In genomic region chrX:113959912-113960626, GRCh38 we compare ENCODE assay signal across 14 cellular contexts.
DNase-seq lines count a peak whose midpoint lies in the region; ATAC-seq, FAIRE-seq and TF ChIP-seq lines count a peak whose summit lies in the region.
"Had no signal": no experiment of that assay in that cellular context is flagged by ENCODE, and none has a peak within 500 bp of the region (broad histone marks: within the 10 kb centered on the region; RNA-seq: fewer than 3 reads in every experiment).

No MANE protein-coding gene starts in this region.

- peaks cover 23% of the 10 kb centered on the region for H3K27me3 Mint-ChIP-seq in MCF 10A (ENCODE audit: insufficient read depth, unreplicated experiment)
- H3K27me3 Mint-ChIP-seq: CD4-positive, alpha-beta memory T cell had no signal

- peaks cover 11% of the 10 kb centered on the region; the same call in 1 of the 2 replicates for H3K36me3 ChIP-seq in HUES64 (ENCODE audit: insufficient read depth, low read length)
- no peaks in the 10 kb centered on the region for H3K36me3 ChIP-seq in small intestine (ENCODE audit: control insufficient read depth in 2 of 2, insufficient read depth in 2 of 2, low read length in 2 of 2)
- H3K36me3 ChIP-seq: BE2C had no signal

- ATAC-seq in GM18873 (IDR thresholded peaks at IDR 0.05; ENCODE audit: low FRiP score, unreplicated experiment), result no peak

- no TSS peak for BruUV-seq in MCF 10A (replicated peaks; lab: Mats Ljungman, UMichigan)

- TF ChIP-seq CTCF in MCF 10A (IDR thresholded peaks at IDR 0.05; ENCODE audit: unreplicated experiment), result no peak

- H3K9me3 Mint-ChIP-seq in MCF 10A (ENCODE audit: unreplicated experiment), result no peaks in the 10 kb centered on the region

- no peak for FAIRE-seq in small intestine (lab: Jason Lieb, UNC)

- H3K27me3 ChIP-seq in HUES64 (ENCODE audit: insufficient read depth, low read length) (no peaks in the 10 kb centered on the region), small intestine (ENCODE audit: control insufficient read depth in 2 of 2, insufficient read depth in 2 of 2, low read length in 2 of 2) (no peaks in the 10 kb centered on the region)
- H3K27me3 ChIP-seq: BE2C had no signal

- H3K4me3 ChIP-seq in HUES64 (ENCODE audit: low read length) (no peak overlapping the region), small intestine (ENCODE audit: low read depth in 1 of 2, low read length in 2 of 2) (no peak overlapping the region)

- H3K9ac ChIP-seq in HUES64 (ENCODE audit: low read depth, low read length), result peak overlapping the region; percentile 41; the same call in 1 of the 2 replicates

- H3K36me3 Mint-ChIP-seq in MCF 10A (ENCODE audit: insufficient read depth, unreplicated experiment), result no peaks in the 10 kb centered on the region
- H3K36me3 Mint-ChIP-seq: CD4-positive, alpha-beta memory T cell had no signal

- H3K4me1 ChIP-seq in HUES64 (ENCODE audit: insufficient read depth, low read length), result peaks cover 31% of the 10 kb centered on the region
- no peaks in the 10 kb centered on the region for H3K4me1 ChIP-seq in small intestine (ENCODE audit: control insufficient read depth in 2 of 2, insufficient read depth in 1 of 2, low read depth in 1 of 2, low read length in 1 of 2)
- H3K4me1 ChIP-seq: BE2C had no signal

- POLR2A ChIA-PET in MCF 10A (lab: Yijun Ruan, JAX), result no interaction called here

- H3K9me3 ChIP-seq in HUES64 (ENCODE audit: insufficient read depth, low read depth, low read length), result no peaks in the 10 kb centered on the region
- H3K9me3 ChIP-seq in small intestine (ENCODE audit: control insufficient read depth, low read depth), result no peaks in the 10 kb centered on the region
- H3K9me3 ChIP-seq: BE2C had no signal

- H3K27ac ChIP-seq in HUES64 (ENCODE audit: low read depth, low read length) (peak overlapping the region; percentile 93), small intestine (ENCODE audit: low read depth in 1 of 2, low read length in 1 of 2) (no peak overlapping the region)

- H3K27ac Mint-ChIP-seq in MCF 10A (ENCODE audit: low read depth, unreplicated experiment), result no peak overlapping the region
- H3K27ac Mint-ChIP-seq: CD4-positive, alpha-beta memory T cell had no signal

- 16% methylated on average over 3 of the region's 4 CpGs for WGBS in HUES64
- WGBS in small intestine, 3 donors, result 29 to 46% (median 37%) methylated on average over 4 of the region's 4 CpGs

- no peak overlapping the region for H3K4me3 Mint-ChIP-seq in MCF 10A (ENCODE audit: unreplicated experiment)
- H3K4me3 Mint-ChIP-seq: CD4-positive, alpha-beta memory T cell had no signal

- DNase-seq in ELF-1 (ENCODE audit: low read depth, low spot score) (peak; percentile 19), ecto neural progenitor cell (ENCODE audit: low spot score) (peak; percentile 58), iPS-NIHi11 (ENCODE audit: low spot score) (peak; percentile 6), small intestine (no peak), DMS 273 (lab: John Stamatoyannopoulos, UW; ENCODE audit: unreplicated experiment) (no peak), MCF 10A (ENCODE audit: unreplicated experiment) (no peak)
- DNase-seq: 8988T; BE2C; Calu3; CD4-positive, alpha-beta memory T cell; NCI-H187; NCI-H446 treated with DMSO at 0.1 percent for 48 hours had no signal

- CTCF ChIA-PET in MCF 10A (lab: Yijun Ruan, JAX), result interaction anchor here (2.2 kb wide), 1 partner anchor 14 kb away, joined by 7 read pairs; no protein-coding TSS in a partner anchor

- intact Hi-C loops in MCF 10A (cut with micrococcal nuclease), result no loop called here

- H3K4me1 Mint-ChIP-seq in MCF 10A (ENCODE audit: insufficient read depth, unreplicated experiment), result no peaks in the 10 kb centered on the region
- H3K4me1 Mint-ChIP-seq: CD4-positive, alpha-beta memory T cell had no signal

Comparison
In these comparisons a context has a peak if more than half of its experiments do, and no peak if none do; other contexts are left out.
1. DNase-seq: peak in ELF-1 (single experiment), ecto neural progenitor cell (single experiment) and iPS-NIHi11 (single experiment); none in small intestine (single experiment), DMS 273 (single experiment) and MCF 10A (single experiment).